ENCODE assay signal across 8 cellular contexts in genomic region chr7:157502701-157503111, GRCh38.
DNase-seq lines count a peak whose midpoint lies in the region; ATAC-seq, FAIRE-seq and TF ChIP-seq lines count a peak whose summit lies in the region.

No MANE protein-coding gene starts in this region.

- H3K27ac Mint-ChIP-seq in chondrocyte (ENCODE audit: unreplicated experiment): no peak overlapping the region

- peaks cover 15% of the 10 kb centered on the region for H3K9me3 Mint-ChIP-seq in chondrocyte (ENCODE audit: low read depth)

- H3K4me1 Mint-ChIP-seq in chondrocyte (ENCODE audit: low read depth): no peaks in the 10 kb centered on the region

- TF ChIP-seq CTCF in chondrocyte (IDR thresholded peaks at IDR 0.05): no peak

- FAIRE-seq in GM12891 (lab: Jason Lieb, UNC): no peak

- H3K4me3 Mint-ChIP-seq in chondrocyte (ENCODE audit: unreplicated experiment): no peak overlapping the region

- ATAC-seq in GM18868 (IDR thresholded peaks at IDR 0.05; ENCODE audit: unreplicated experiment) (peak; percentile 76), GM21619 (IDR thresholded peaks at IDR 0.05; ENCODE audit: unreplicated experiment) (no peak)

- H3K27me3 Mint-ChIP-seq in chondrocyte (ENCODE audit: low read depth): peaks cover 7% of the 10 kb centered on the region

- H3K36me3 Mint-ChIP-seq in chondrocyte (ENCODE audit: low read depth): peaks cover 3% of the 10 kb centered on the region

- no peak for TF ChIP-seq POLR2A in GM12891 (IDR thresholded peaks at IDR 0.05; ENCODE audit: low read depth, low read length)

- peak; percentile 47 for DNase-seq in activated CD4-positive, CD25-positive, alpha-beta regulatory T cell treated with anti-CD3 and anti-CD28 coated beads, Interleukin-2, amount 50 U/mL, for 16 hours (ENCODE audit: low read depth, low spot score)
- DNase-seq in chondrocyte (ENCODE audit: low spot score): peak; percentile 55
- DNase-seq in stimulated activated CD4-positive, alpha-beta T cell treated with anti-CD3 and anti-CD28 coated beads, Interleukin-1b, Interleukin-23, amount 100 ng/mL, for 1 hour (ENCODE audit: low read depth in 2 of 2): peak; percentile 10 to 41
- no peak for DNase-seq in NCI-H526 (lab: John Stamatoyannopoulos, UW)
- no peak for DNase-seq in NCI-H2107 treated with DMSO at 0.1 percent for 48 hours (lab: John Stamatoyannopoulos, UW; ENCODE audit: unreplicated experiment)
- DNase-seq in GM12891 (ENCODE audit: insufficient read length, low spot score): no peak

TF ChIP-seq in GM12891, 5 proteins besides CTCF, POLR2A, EP300 and RAD21:
- TF ChIP-seq PAX5 (IDR thresholded peaks at IDR 0.05; ENCODE audit: insufficient read depth, low read length, severe bottlenecking): no peak
- TF ChIP-seq POU2F2 (IDR thresholded peaks at IDR 0.05; ENCODE audit: low read depth, low read length): no peak
- TF ChIP-seq TAF1 (IDR thresholded peaks at IDR 0.05; ENCODE audit: low read depth, low read length): no peak
- no peak for TF ChIP-seq SPI1 (IDR thresholded peaks at IDR 0.05; ENCODE audit: low read depth, low read length)
- TF ChIP-seq POLR2AphosphoS5 (IDR thresholded peaks at IDR 0.05; ENCODE audit: low read depth, low read length): no peak

Comparison
In these comparisons a context has a peak if more than half of its experiments do, and no peak if none do; other contexts are left out.
1. DNase-seq: peak in activated CD4-positive, CD25-positive, alpha-beta regulatory T cell treated with anti-CD3 and anti-CD28 coated beads, Interleukin-2, amount 50 U/mL, for 16 hours (single experiment), chondrocyte (single experiment) and stimulated activated CD4-positive, alpha-beta T cell treated with anti-CD3 and anti-CD28 coated beads, Interleukin-1b, Interleukin-23, amount 100 ng/mL, for 1 hour (2 of 2); none in NCI-H526 (0 of 2), NCI-H2107 treated with DMSO at 0.1 percent for 48 hours (single experiment) and GM12891 (single experiment).